8 cellular contexts compared by ENCODE assay signal in genomic region chr11:104968856-104969776, GRCh38. TPM values are rescaled to one million over a fixed set of nuclear protein-coding genes. Genes with fewer than 3 reads are reported as not detected.
DNase-seq lines count a peak whose midpoint lies in the region; ATAC-seq and TF ChIP-seq lines count a peak whose summit lies in the region.

No MANE protein-coding gene starts in this region.

- peak overlapping the region; percentile 87 to 99 for H3K4me3 Mint-ChIP-seq in effector memory CD8-positive, alpha-beta T cell

- DNase-seq in Peyer's patch, result peak in 2 of 3 donors; percentile 56 to 57
- DNase-seq in effector memory CD8-positive, alpha-beta T cell, result no peak
- peak; percentile 71 for DNase-seq in myocyte (ENCODE audit: low read depth)
- DNase-seq in activated CD4-positive, alpha-beta T cell treated with anti-CD3 and anti-CD28 coated beads for 1 hour, result no peak
- no peak for DNase-seq in T1000 (lab: John Stamatoyannopoulos, UW)

- TF ChIP-seq POLR2A in Peyer's patch (IDR thresholded peaks at IDR 0.05), result peak in 1 of 2 donors; percentile 14

- H2AFZ ChIP-seq in ACC112 (ENCODE audit: low read length, unreplicated experiment), result peak overlapping the region; percentile 85

- peaks cover 0 to under 1% (median 0%) of the 10 kb centered on the region in 4 donors for H3K9me3 ChIP-seq in Peyer's patch

- peak; percentile 12 for ATAC-seq in GM19395 (IDR thresholded peaks at IDR 0.05; ENCODE audit: unreplicated experiment)
- ATAC-seq in effector memory CD8-positive, alpha-beta T cell (replicated peaks), result no peak
- ATAC-seq in GM18873 (IDR thresholded peaks at IDR 0.05; ENCODE audit: low FRiP score, unreplicated experiment), result no peak

- H3K36me3 Mint-ChIP-seq in effector memory CD8-positive, alpha-beta T cell (ENCODE audit: insufficient read depth), result no peaks in the 10 kb centered on the region

- H3K4me1 Mint-ChIP-seq in effector memory CD8-positive, alpha-beta T cell (ENCODE audit: low read depth in 2 of 2), result peaks cover 35 to 38% of the 10 kb centered on the region in 2 donors

- H3K27ac ChIP-seq in ACC112 (ENCODE audit: low read depth, low read length) (peak overlapping the region; percentile 90), Peyer's patch (peak overlapping the region; percentile 75 to 88 (median 79))

- H3K36me3 ChIP-seq in ACC112 (ENCODE audit: insufficient read depth, low read length) (peaks cover 9% of the 10 kb centered on the region), Peyer's patch (no peaks in the 10 kb centered on the region)

- peak overlapping the region; percentile 93 for H3K4me3 ChIP-seq in ACC112 (ENCODE audit: low read depth, low read length)
- H3K4me3 ChIP-seq in Peyer's patch, result peak overlapping the region; percentile 48 to 63 (median 54)

- no peaks in the 10 kb centered on the region for H3K27me3 ChIP-seq in ACC112 (ENCODE audit: insufficient read depth, low read length)
- H3K27me3 ChIP-seq in Peyer's patch, result no peaks in the 10 kb centered on the region

- H3K27me3 Mint-ChIP-seq in effector memory CD8-positive, alpha-beta T cell, result no peaks in the 10 kb centered on the region

- TF ChIP-seq CTCF in Peyer's patch (IDR thresholded peaks at IDR 0.05), result no peak

- H3K9me3 Mint-ChIP-seq in effector memory CD8-positive, alpha-beta T cell, result peaks cover 0 to 17% of the 10 kb centered on the region in 2 donors

- H3K79me2 ChIP-seq in ACC112 (ENCODE audit: control insufficient read depth, insufficient read depth, low read length, unreplicated experiment), result peaks cover 32% of the 10 kb centered on the region

- H3K4me1 ChIP-seq in ACC112 (ENCODE audit: control insufficient read depth, insufficient read depth, low read length, unreplicated experiment) (peaks cover 9% of the 10 kb centered on the region), Peyer's patch (peaks cover 0 to 18% (median 5%) of the 10 kb centered on the region in 4 donors)

- H3K27ac Mint-ChIP-seq in effector memory CD8-positive, alpha-beta T cell, result peak overlapping the region; percentile 92 to 99

RNA-seq across cellular contexts. Expression of gene CASP4, which starts 0.7 kb away (rescaled TPM):
- total RNA-seq in Peyer's patch, result 100 to 1,000 TPM; 108 to 136 (median 123) TPM
- 54.0 and 59.5 TPM in 2 replicates for total RNA-seq in myocyte
- polyA plus RNA-seq in myocyte (2012), result 36.2 TPM

RNA-seq across cellular contexts. Expression of gene CASP5, which starts 53.9 kb away (rescaled TPM):
- 10 to 100 TPM; 10.5 to 27.5 (median 16.9) TPM for total RNA-seq in Peyer's patch
- not detected in 2 replicates for total RNA-seq in myocyte
- 0.08 TPM for polyA plus RNA-seq in myocyte (2012)

Comparison
In these comparisons a context has a peak if more than half of its experiments do, and no peak if none do; other contexts are left out.
1. DNase-seq: peak in Peyer's patch (2 of 3) and myocyte (single experiment); none in effector memory CD8-positive, alpha-beta T cell (0 of 3), activated CD4-positive, alpha-beta T cell treated with anti-CD3 and anti-CD28 coated beads for 1 hour (single experiment) and T1000 (single experiment).
2. RNA of gene CASP5, which starts 53.9 kb away (total RNA-seq): 10.5 to 27.5 TPM in Peyer's patch; not detected in myocyte; every median in the first group is over 10 times any median in the second.